In genomic region chr17:7502987-7503386, GRCh38 we compare ENCODE assay signal across 12 cellular contexts. TPM values are rescaled to one million over a fixed set of nuclear protein-coding genes. Genes with fewer than 3 reads are reported as not detected.
DNase-seq lines count a peak whose midpoint lies in the region; ATAC-seq and TF ChIP-seq lines count a peak whose summit lies in the region.
"Had no signal": no experiment of that assay in that cellular context is flagged by ENCODE, and none has a peak within 500 bp of the region (broad histone marks: within the 10 kb centered on the region; RNA-seq: fewer than 3 reads in every experiment).

No MANE protein-coding gene starts in this region.

- intact Hi-C loops in activated CD4-positive, alpha-beta T cell treated with anti-CD3 and anti-CD28 coated beads, Interleukin-2, amount 10 ng/mL, durations not matched to agents 24 days and 14 days (cut with micrococcal nuclease), result no loop called here

- H3K9me3 Mint-ChIP-seq in activated CD4-positive, alpha-beta T cell treated with anti-CD3 and anti-CD28 coated beads, Interleukin-2, amount 10 ng/mL, durations not matched to agents 24 days and 14 days, result no peaks in the 10 kb centered on the region
- H3K9me3 Mint-ChIP-seq in brain, result no peaks in the 10 kb centered on the region
- H3K9me3 Mint-ChIP-seq in progenitor cell of endocrine pancreas (ENCODE audit: low read depth), result no peaks in the 10 kb centered on the region
- H3K9me3 Mint-ChIP-seq: immature natural killer cell had no signal

- no peaks in the 10 kb centered on the region for H3K27me3 Mint-ChIP-seq in activated CD4-positive, alpha-beta T cell treated with anti-CD3 and anti-CD28 coated beads, Interleukin-2, amount 10 ng/mL, durations not matched to agents 24 days and 14 days
- H3K27me3 Mint-ChIP-seq in brain, result no peaks in the 10 kb centered on the region
- H3K27me3 Mint-ChIP-seq in progenitor cell of endocrine pancreas, result no peaks in the 10 kb centered on the region

- no peak for ATAC-seq in GM21381 (IDR thresholded peaks at IDR 0.05; ENCODE audit: unreplicated experiment)
- ATAC-seq: activated CD4-positive, CD25-positive, alpha-beta regulatory T cell treated with anti-CD3 and anti-CD28 coated beads, Interleukin-2, amount 50 U/mL, for 24 hours had no signal

- H3K27ac Mint-ChIP-seq in activated CD4-positive, alpha-beta T cell treated with anti-CD3 and anti-CD28 coated beads, Interleukin-2, amount 10 ng/mL, durations not matched to agents 24 days and 14 days, result no peak overlapping the region
- H3K27ac Mint-ChIP-seq in brain, result no peak overlapping the region
- no peak overlapping the region for H3K27ac Mint-ChIP-seq in progenitor cell of endocrine pancreas

- peaks cover 72% of the 10 kb centered on the region for H3K36me3 Mint-ChIP-seq in activated CD4-positive, alpha-beta T cell treated with anti-CD3 and anti-CD28 coated beads, Interleukin-2, amount 10 ng/mL, durations not matched to agents 24 days and 14 days (ENCODE audit: low read depth)
- peaks cover 91% of the 10 kb centered on the region for H3K36me3 Mint-ChIP-seq in brain
- H3K36me3 Mint-ChIP-seq in progenitor cell of endocrine pancreas (ENCODE audit: insufficient read depth), result peaks cover 38% of the 10 kb centered on the region

- H3K4me3 Mint-ChIP-seq in activated CD4-positive, alpha-beta T cell treated with anti-CD3 and anti-CD28 coated beads, Interleukin-2, amount 10 ng/mL, durations not matched to agents 24 days and 14 days, result no peak overlapping the region
- H3K4me3 Mint-ChIP-seq in brain (no peak overlapping the region), progenitor cell of endocrine pancreas (ENCODE audit: low read depth) (no peak overlapping the region)
- H3K4me3 Mint-ChIP-seq: immature natural killer cell had no signal

- no peaks in the 10 kb centered on the region for H3K4me1 Mint-ChIP-seq in activated CD4-positive, alpha-beta T cell treated with anti-CD3 and anti-CD28 coated beads, Interleukin-2, amount 10 ng/mL, durations not matched to agents 24 days and 14 days
- H3K4me1 Mint-ChIP-seq in brain, result no peaks in the 10 kb centered on the region
- H3K4me1 Mint-ChIP-seq in progenitor cell of endocrine pancreas (ENCODE audit: low read depth), result no peaks in the 10 kb centered on the region

- DNase-seq in activated CD4-positive, alpha-beta T cell treated with anti-CD3 and anti-CD28 coated beads, Interleukin-2, amount 10 ng/mL, durations not matched to agents 24 days and 14 days, result peak; percentile 71
- no peak for DNase-seq in activated CD4-positive, alpha-beta T cell treated with anti-CD3 and anti-CD28 coated beads for 1 hour
- DNase-seq in progenitor cell of endocrine pancreas (ENCODE audit: low spot score, unreplicated experiment) (no peak), NCI-H1417 treated with DMSO at 0.1 percent for 48 hours (lab: John Stamatoyannopoulos, UW) (no peak)
- DNase-seq: caudate nucleus; immature natural killer cell; NCI-H510A treated with DMSO at 0.1 percent for 48 hours; stimulated activated CD4-positive, alpha-beta T cell treated with anti-CD3 and anti-CD28 coated beads, Interleukin-12 subunit alpha, Interleukin-12 subunit beta, amount 100 ng/mL, for 4 hours had no signal

- TF ChIP-seq CTCF in brain (conservative IDR thresholded peaks at IDR 0.05) (peak; percentile 32 to 53), progenitor cell of endocrine pancreas (IDR thresholded peaks at IDR 0.05; ENCODE audit: unreplicated experiment) (peak; percentile 34)

RNA-seq across cellular contexts. Expression of gene POLR2A, which starts 18.8 kb away (rescaled TPM):
- total RNA-seq in activated CD4-positive, alpha-beta T cell treated with anti-CD3 and anti-CD28 coated beads, Interleukin-2, amount 10 ng/mL, durations not matched to agents 24 days and 14 days, result 226 and 230 TPM in 2 replicates
- 107 TPM for polyA plus RNA-seq in brain (ENCODE audit: insufficient read depth, low read depth, low replicate concordance)
- 195 and 210 TPM in 2 replicates for total RNA-seq in progenitor cell of endocrine pancreas

RNA-seq across cellular contexts. Expression of gene SLC35G6, which starts 21.7 kb away (rescaled TPM):
- total RNA-seq in activated CD4-positive, alpha-beta T cell treated with anti-CD3 and anti-CD28 coated beads, Interleukin-2, amount 10 ng/mL, durations not matched to agents 24 days and 14 days, result not detected in 2 replicates
- polyA plus RNA-seq in brain (ENCODE audit: insufficient read depth, low read depth, low replicate concordance), result not detected
- not detected in 2 replicates for total RNA-seq in progenitor cell of endocrine pancreas
- total RNA-seq: urinary bladder had no signal
- polyA plus RNA-seq: immature natural killer cell, urinary bladder had no signal

RNA-seq across cellular contexts. Expression of gene ZBTB4, which starts 23.6 kb away (rescaled TPM):
- 16.0 and 16.1 TPM in 2 replicates for total RNA-seq in activated CD4-positive, alpha-beta T cell treated with anti-CD3 and anti-CD28 coated beads, Interleukin-2, amount 10 ng/mL, durations not matched to agents 24 days and 14 days
- 60.4 TPM for polyA plus RNA-seq in brain (ENCODE audit: insufficient read depth, low read depth, low replicate concordance)
- 26.8 and 28.4 TPM in 2 replicates for total RNA-seq in progenitor cell of endocrine pancreas

RNA-seq across cellular contexts. Expression of gene TNFSF12, which starts 45.9 kb away (rescaled TPM):
- total RNA-seq in activated CD4-positive, alpha-beta T cell treated with anti-CD3 and anti-CD28 coated beads, Interleukin-2, amount 10 ng/mL, durations not matched to agents 24 days and 14 days, result 21.5 and 21.8 TPM in 2 replicates
- 34.5 TPM for polyA plus RNA-seq in brain (ENCODE audit: insufficient read depth, low read depth, low replicate concordance)
- 9.4 and 10.7 TPM in 2 replicates for total RNA-seq in progenitor cell of endocrine pancreas

RNA-seq across cellular contexts. Expression of gene TNFSF13, which starts 55.6 kb away (rescaled TPM):
- total RNA-seq in activated CD4-positive, alpha-beta T cell treated with anti-CD3 and anti-CD28 coated beads, Interleukin-2, amount 10 ng/mL, durations not matched to agents 24 days and 14 days, result 2.4 and 3.5 TPM in 2 replicates
- 17.3 TPM for polyA plus RNA-seq in brain (ENCODE audit: insufficient read depth, low read depth, low replicate concordance)
- total RNA-seq in progenitor cell of endocrine pancreas, result 4.1 and 4.7 TPM in 2 replicates
